In the genomic region with DNA sequence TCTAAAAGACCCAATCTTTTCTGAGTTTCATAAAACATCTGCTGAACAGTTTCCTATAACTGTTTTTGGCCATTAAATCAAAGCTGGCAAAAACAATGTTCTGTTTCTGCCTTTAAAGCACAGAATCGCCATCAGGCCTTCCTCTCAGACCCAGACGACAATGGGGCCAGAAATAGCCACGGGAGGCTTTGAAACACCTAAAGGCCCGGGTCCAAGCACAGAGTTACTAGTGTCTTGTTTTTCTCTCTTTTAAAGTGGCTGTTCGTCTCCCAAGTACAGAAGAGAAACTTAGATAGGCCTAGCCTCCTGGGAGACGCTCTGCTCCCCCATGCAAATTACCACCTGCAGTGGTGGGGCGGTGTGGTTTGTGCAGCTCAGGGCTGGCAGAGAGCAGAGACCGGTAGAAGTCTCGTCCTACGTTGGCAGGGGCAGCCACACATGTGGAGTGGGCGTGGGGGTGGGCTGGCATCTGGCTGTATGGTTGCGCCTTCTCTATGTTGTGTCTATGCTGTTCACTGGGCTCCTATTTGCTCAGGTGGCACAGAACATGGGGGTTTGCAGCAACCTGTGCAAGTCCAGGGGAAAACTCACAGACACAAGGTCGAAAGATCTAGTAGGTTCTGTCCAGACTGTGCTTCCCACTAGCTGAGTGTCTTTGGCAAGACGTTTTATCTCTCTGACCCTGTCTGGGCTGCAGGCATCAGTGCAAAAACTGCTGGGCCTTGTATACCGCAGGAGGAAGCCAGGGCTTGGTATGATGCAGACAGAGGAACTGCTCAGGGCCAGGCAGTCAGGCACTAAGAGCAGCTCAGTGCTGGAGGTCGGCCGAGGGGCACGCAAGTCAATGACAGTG, we compare ENCODE assay signal across 8 cellular contexts. TPM values are rescaled to one million over a fixed set of nuclear protein-coding genes. Genes with fewer than 3 reads are reported as not detected.
DNase-seq lines count a peak whose midpoint lies in the region; ATAC-seq and TF ChIP-seq lines count a peak whose summit lies in the region.

No MANE protein-coding gene starts in this region.

- TF ChIP-seq CTCF in prostate gland (IDR thresholded peaks at IDR 0.05): no peak

- no peaks in the 10 kb centered on the region for H3K27me3 ChIP-seq in prostate gland (replicated peaks; ENCODE audit: insufficient read depth)

- DNase-seq in T follicular helper cell (ENCODE audit: low read depth) (peak; percentile 56), dermis blood vessel endothelial cell (peak; percentile 72), prostate gland (ENCODE audit: low spot score) (no peak), posterior cingulate gyrus (no peak), cerebellum (ENCODE audit: low spot score) (no peak)
- peak; percentile 57 for DNase-seq in stimulated activated CD8-positive, alpha-beta memory T cell treated with anti-CD3 and anti-CD28 coated beads, Interleukin-12 subunit alpha, Interleukin-12 subunit beta, amount 100 ng/mL, for 4 hours (ENCODE audit: low read depth)

- no peak overlapping the region for H3K4me3 ChIP-seq in prostate gland

- WGBS in prostate gland: 59% methylated on average over 18 of the region's 18 CpGs

- H3K36me3 ChIP-seq in prostate gland: no peaks in the 10 kb centered on the region

- ATAC-seq in GM18520 (IDR thresholded peaks at IDR 0.05; ENCODE audit: unreplicated experiment): peak; percentile 96
- peak; percentile 95 for ATAC-seq in HG02678 (IDR thresholded peaks at IDR 0.05; ENCODE audit: unreplicated experiment)

- TF ChIP-seq POLR2A in prostate gland (IDR thresholded peaks at IDR 0.05): no peak

- H3K4me1 ChIP-seq in prostate gland (replicated peaks): no peaks in the 10 kb centered on the region

- H3K9me3 ChIP-seq in prostate gland: no peaks in the 10 kb centered on the region

- H3K27ac ChIP-seq in prostate gland: no peak overlapping the region

- intact Hi-C loops in prostate gland (cut with DNase I): no loop called here
- intact Hi-C loops in posterior cingulate gyrus (cut with DNase I): no loop called here

RNA-seq across cellular contexts. Expression of a gene that starts 23.6 kb away (rescaled TPM):
- total RNA-seq in dermis blood vessel endothelial cell: 128 and 130 TPM in 2 replicates
- total RNA-seq in prostate gland: 10 to 100 TPM; 15.2 to 30.0 TPM
- total RNA-seq in cerebellum: 14.6 TPM

Comparison
In these comparisons a context has a peak if more than half of its experiments do, and no peak if none do; other contexts are left out.
1. DNase-seq: peak in T follicular helper cell (single experiment), dermis blood vessel endothelial cell (single experiment) and stimulated activated CD8-positive, alpha-beta memory T cell treated with anti-CD3 and anti-CD28 coated beads, Interleukin-12 subunit alpha, Interleukin-12 subunit beta, amount 100 ng/mL, for 4 hours (single experiment); none in prostate gland (single experiment), posterior cingulate gyrus (0 of 10) and cerebellum (single experiment).